8 cellular contexts compared by ENCODE assay signal in genomic region chr6:44096615-44097014, GRCh38. TPM values are rescaled to one million over a fixed set of nuclear protein-coding genes. Genes with fewer than 3 reads are reported as not detected.
A peak's percentile ranks its signal among the peaks of the same experiment; 100 is the strongest.
DNase-seq lines count a peak whose midpoint lies in the region; ATAC-seq and TF ChIP-seq lines count a peak whose summit lies in the region.

No MANE protein-coding gene starts in this region.

- peaks cover 22% of the 10 kb centered on the region for H4K20me1 ChIP-seq in DND-41 (ENCODE audit: insufficient read depth, low read length)

- DNase-seq in DND-41: peak; percentile 72
- DNase-seq in NCI-H446 treated with DMSO at 0.1 percent for 48 hours (lab: John Stamatoyannopoulos, UW): peak; percentile 8
- peak; percentile 77 for DNase-seq in activated CD4-positive, alpha-beta T cell treated with anti-CD3 and anti-CD28 coated beads, Interleukin-2, amount 50 U/mL, for 1 hour
- DNase-seq in coronary artery (ENCODE audit: low spot score): no peak
- DNase-seq in lung microvascular endothelial cell (ENCODE audit: low read depth in 2 of 2): peak; percentile 74 to 88
- DNase-seq in stimulated activated CD8-positive, alpha-beta memory T cell treated with anti-CD3 and anti-CD28 coated beads, Interleukin-15, amount 100 ng/mL, for 24 hours (ENCODE audit: low read depth): peak; percentile 32

- H3K4me3 ChIP-seq in DND-41 (ENCODE audit: low read depth in 1 of 2, low read length in 2 of 2) (no peak overlapping the region), coronary artery (no peak overlapping the region)

- peak; percentile 88 for ATAC-seq in DND-41 (ENCODE audit: insufficient read depth, low read depth)
- ATAC-seq in HG02642 (IDR thresholded peaks at IDR 0.05; ENCODE audit: poor library complexity, unreplicated experiment): peak; percentile 57
- ATAC-seq in HG02678 (IDR thresholded peaks at IDR 0.05; ENCODE audit: unreplicated experiment): no peak

- H3K27ac ChIP-seq in DND-41 (ENCODE audit: low read length) (no peak overlapping the region), coronary artery (no peak overlapping the region)

- no peak overlapping the region for H3K4me2 ChIP-seq in DND-41 (ENCODE audit: insufficient read depth, low read length)

- H3K79me2 ChIP-seq in DND-41 (ENCODE audit: insufficient read depth, low read length): no peaks in the 10 kb centered on the region

- no peak overlapping the region for H3K9ac ChIP-seq in DND-41 (ENCODE audit: low read depth, low read length)

- no peak overlapping the region for H2AFZ ChIP-seq in DND-41 (ENCODE audit: low read depth, low read length)

- no peaks in the 10 kb centered on the region for H3K9me3 ChIP-seq in DND-41 (ENCODE audit: insufficient read depth, low read length, severe bottlenecking)

- H3K36me3 ChIP-seq in DND-41 (ENCODE audit: insufficient read depth, low read length): peaks cover 17% of the 10 kb centered on the region

- H3K27me3 ChIP-seq in DND-41 (ENCODE audit: insufficient read depth, low read length, poor library complexity): no peaks in the 10 kb centered on the region

- peak; percentile 89 for TF ChIP-seq CTCF in DND-41 (IDR thresholded peaks at IDR 0.05; ENCODE audit: borderline replicate concordance, extremely low read depth, low read length, poor library complexity, severe bottlenecking)
- peak; percentile 60 for TF ChIP-seq CTCF in coronary artery (IDR thresholded peaks at IDR 0.05)

- no peaks in the 10 kb centered on the region for H3K4me1 ChIP-seq in DND-41 (ENCODE audit: insufficient read depth, low read length)

RNA-seq across cellular contexts. Expression of gene MRPL14, which starts 30.6 kb away (rescaled TPM):
- total RNA-seq in lung microvascular endothelial cell: 65.4 and 67.1 TPM in 2 replicates

RNA-seq across cellular contexts. Expression of gene TMEM63B, which starts 30.7 kb away (rescaled TPM):
- 11.3 and 21.2 TPM in 2 replicates for total RNA-seq in lung microvascular endothelial cell
